ENCODE assay signal across 3 cellular contexts in the genomic region with DNA sequence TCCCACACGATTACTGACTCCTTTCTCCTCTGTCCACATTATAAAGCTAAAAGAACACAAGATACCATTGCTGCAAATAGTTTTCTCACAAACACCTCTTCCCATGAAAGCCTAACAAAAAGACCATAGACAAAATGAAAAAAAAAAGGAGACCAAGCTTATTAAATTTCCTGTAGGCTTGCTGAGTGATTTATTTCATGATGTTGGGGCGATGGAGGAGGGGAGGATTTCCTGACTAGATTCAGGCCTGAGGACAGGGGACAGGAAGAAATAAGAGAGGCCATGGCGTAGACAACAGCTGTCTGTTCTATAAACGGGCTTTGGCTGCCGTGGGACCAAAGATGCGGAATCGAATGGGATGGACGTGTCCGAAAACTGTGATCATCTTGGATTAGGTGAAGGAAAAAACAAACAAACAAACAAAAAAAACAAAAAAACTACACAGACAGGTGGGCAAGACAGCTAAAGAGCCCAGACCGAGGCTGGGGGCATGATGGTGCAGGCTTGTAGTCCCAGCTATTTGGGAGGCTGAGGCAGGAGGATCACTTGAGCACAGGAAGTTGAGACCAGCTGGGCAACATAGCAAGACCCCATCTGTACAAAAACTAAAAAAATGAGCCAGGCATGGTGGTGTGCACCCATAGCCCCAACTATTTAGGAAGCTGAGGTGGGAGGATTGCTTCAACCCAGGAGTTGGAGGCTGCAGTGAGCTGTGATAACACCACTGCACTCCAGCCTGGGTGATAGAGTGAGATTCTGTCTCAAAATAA.
TF ChIP-seq lines count a peak whose summit lies in the region.

No MANE protein-coding gene starts in this region.

TF ChIP-seq in HEK293T, 16 proteins besides CTCF, POLR2A, EP300 and RAD21:
- TF ChIP-seq ARNT (IDR thresholded peaks at IDR 0.05) (no peak), PKNOX1 (IDR thresholded peaks at IDR 0.05) (0 out of 2 replicates have a peak, but pooled peaks have one; percentile 12)

TF ChIP-seq in K562, 482 proteins besides CTCF, POLR2A, EP300 and RAD21 (continues in another document):
- TF ChIP-seq, protein P1, sequence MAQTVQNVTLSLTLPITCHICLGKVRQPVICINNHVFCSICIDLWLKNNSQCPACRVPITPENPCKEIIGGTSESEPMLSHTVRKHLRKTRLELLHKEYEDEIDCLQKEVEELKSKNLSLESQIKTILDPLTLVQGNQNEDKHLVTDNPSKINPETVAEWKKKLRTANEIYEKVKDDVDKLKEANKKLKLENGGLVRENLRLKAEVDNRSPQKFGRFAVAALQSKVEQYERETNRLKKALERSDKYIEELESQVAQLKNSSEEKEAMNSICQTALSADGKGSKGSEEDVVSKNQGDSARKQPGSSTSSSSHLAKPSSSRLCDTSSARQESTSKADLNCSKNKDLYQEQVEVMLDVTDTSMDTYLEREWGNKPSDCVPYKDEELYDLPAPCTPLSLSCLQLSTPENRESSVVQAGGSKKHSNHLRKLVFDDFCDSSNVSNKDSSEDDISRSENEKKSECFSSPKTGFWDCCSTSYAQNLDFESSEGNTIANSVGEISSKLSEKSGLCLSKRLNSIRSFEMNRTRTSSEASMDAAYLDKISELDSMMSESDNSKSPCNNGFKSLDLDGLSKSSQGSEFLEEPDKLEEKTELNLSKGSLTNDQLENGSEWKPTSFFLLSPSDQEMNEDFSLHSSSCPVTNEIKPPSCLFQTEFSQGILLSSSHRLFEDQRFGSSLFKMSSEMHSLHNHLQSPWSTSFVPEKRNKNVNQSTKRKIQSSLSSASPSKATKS (CRISPR knock-in tag; IDR thresholded peaks at IDR 0.05) = no peak
- no peak for TF ChIP-seq TFE3 (CRISPR knock-in tag; IDR thresholded peaks at IDR 0.05)
- peak; percentile 58 for TF ChIP-seq BCOR (IDR thresholded peaks at IDR 0.05)
- TF ChIP-seq RBBP5 (IDR thresholded peaks at IDR 0.05; ENCODE audit: borderline replicate concordance, insufficient read depth, low read length, poor library complexity, severe bottlenecking) = no peak
- TF ChIP-seq PHB (CRISPR knock-in tag; IDR thresholded peaks at IDR 0.05) = no peak
- TF ChIP-seq SRSF7 (optimal IDR thresholded peaks at IDR 0.05; ENCODE audit: low read depth, low read length) = no peak
- TF ChIP-seq, protein P2, sequence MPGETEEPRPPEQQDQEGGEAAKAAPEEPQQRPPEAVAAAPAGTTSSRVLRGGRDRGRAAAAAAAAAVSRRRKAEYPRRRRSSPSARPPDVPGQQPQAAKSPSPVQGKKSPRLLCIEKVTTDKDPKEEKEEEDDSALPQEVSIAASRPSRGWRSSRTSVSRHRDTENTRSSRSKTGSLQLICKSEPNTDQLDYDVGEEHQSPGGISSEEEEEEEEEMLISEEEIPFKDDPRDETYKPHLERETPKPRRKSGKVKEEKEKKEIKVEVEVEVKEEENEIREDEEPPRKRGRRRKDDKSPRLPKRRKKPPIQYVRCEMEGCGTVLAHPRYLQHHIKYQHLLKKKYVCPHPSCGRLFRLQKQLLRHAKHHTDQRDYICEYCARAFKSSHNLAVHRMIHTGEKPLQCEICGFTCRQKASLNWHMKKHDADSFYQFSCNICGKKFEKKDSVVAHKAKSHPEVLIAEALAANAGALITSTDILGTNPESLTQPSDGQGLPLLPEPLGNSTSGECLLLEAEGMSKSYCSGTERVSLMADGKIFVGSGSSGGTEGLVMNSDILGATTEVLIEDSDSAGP (CRISPR knock-in tag; IDR thresholded peaks at IDR 0.05) = no peak
- TF ChIP-seq, protein P3, sequence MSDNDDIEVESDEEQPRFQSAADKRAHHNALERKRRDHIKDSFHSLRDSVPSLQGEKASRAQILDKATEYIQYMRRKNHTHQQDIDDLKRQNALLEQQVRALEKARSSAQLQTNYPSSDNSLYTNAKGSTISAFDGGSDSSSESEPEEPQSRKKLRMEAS (CRISPR knock-in tag; IDR thresholded peaks at IDR 0.05) = no peak
- no peak for TF ChIP-seq ZNF277 (CRISPR knock-in tag; IDR thresholded peaks at IDR 0.05; ENCODE audit: borderline replicate concordance)
- TF ChIP-seq RBM22 (IDR thresholded peaks at IDR 0.05; ENCODE audit: low read depth, low read length, poor library complexity, severe bottlenecking) = no peak
- TF ChIP-seq SNIP1 (IDR thresholded peaks at IDR 0.05; ENCODE audit: low read depth) = no peak
- peak; percentile 31 for TF ChIP-seq MEIS2 (IDR thresholded peaks at IDR 0.05; ENCODE audit: partially characterized antibody)
- no peak for TF ChIP-seq COPS2 (conservative IDR thresholded peaks at IDR 0.05)
- no peak for TF ChIP-seq TRIM25 (IDR thresholded peaks at IDR 0.05; ENCODE audit: borderline replicate concordance)
- TF ChIP-seq OTX1 (CRISPR knock-in tag; IDR thresholded peaks at IDR 0.05) = no peak
- TF ChIP-seq HDAC3 (IDR thresholded peaks at IDR 0.05; ENCODE audit: borderline replicate concordance, partially characterized antibody) = no peak
- no peak for TF ChIP-seq BRF1 (IDR thresholded peaks at IDR 0.05; ENCODE audit: borderline replicate concordance, extremely low read depth, insufficient read length)
- TF ChIP-seq NR3C1 (CRISPR knock-in tag; IDR thresholded peaks at IDR 0.05) = no peak
- peak; percentile 98 for TF ChIP-seq ZNF121 (CRISPR knock-in tag; conservative IDR thresholded peaks at IDR 0.05)

TF ChIP-seq in SK-N-SH, 30 proteins besides CTCF, POLR2A, EP300 and RAD21:
- TF ChIP-seq POLR2AphosphoS5 (IDR thresholded peaks at IDR 0.05; ENCODE audit: low read depth, low read length) (no peak), RCOR1 (IDR thresholded peaks at IDR 0.05; ENCODE audit: low read length) (no peak), RFX5 (IDR thresholded peaks at IDR 0.05; ENCODE audit: low read length) (no peak), CHD2 (IDR thresholded peaks at IDR 0.05; ENCODE audit: low read length, partially characterized antibody) (no peak), USF1 (IDR thresholded peaks at IDR 0.05; ENCODE audit: borderline replicate concordance, low read depth) (no peak), RXRA (IDR thresholded peaks at IDR 0.05; ENCODE audit: borderline replicate concordance, low read depth) (no peak), TCF12 (IDR thresholded peaks at IDR 0.05) (no peak), FOXM1 (IDR thresholded peaks at IDR 0.05; ENCODE audit: low read depth) (no peak), REST (IDR thresholded peaks at IDR 0.05; ENCODE audit: low read depth, low read length) (no peak), SIN3A (IDR thresholded peaks at IDR 0.05; ENCODE audit: borderline replicate concordance, low read depth, low read length) (no peak), PBX3 (IDR thresholded peaks at IDR 0.05) (no peak)
- TF ChIP-seq, protein P4, sequence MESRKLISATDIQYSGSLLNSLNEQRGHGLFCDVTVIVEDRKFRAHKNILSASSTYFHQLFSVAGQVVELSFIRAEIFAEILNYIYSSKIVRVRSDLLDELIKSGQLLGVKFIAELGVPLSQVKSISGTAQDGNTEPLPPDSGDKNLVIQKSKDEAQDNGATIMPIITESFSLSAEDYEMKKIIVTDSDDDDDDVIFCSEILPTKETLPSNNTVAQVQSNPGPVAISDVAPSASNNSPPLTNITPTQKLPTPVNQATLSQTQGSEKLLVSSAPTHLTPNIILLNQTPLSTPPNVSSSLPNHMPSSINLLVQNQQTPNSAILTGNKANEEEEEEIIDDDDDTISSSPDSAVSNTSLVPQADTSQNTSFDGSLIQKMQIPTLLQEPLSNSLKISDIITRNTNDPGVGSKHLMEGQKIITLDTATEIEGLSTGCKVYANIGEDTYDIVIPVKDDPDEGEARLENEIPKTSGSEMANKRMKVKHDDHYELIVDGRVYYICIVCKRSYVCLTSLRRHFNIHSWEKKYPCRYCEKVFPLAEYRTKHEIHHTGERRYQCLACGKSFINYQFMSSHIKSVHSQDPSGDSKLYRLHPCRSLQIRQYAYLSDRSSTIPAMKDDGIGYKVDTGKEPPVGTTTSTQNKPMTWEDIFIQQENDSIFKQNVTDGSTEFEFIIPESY (IDR thresholded peaks at IDR 0.05; ENCODE audit: borderline replicate concordance, low read depth) = no peak
